1 cellular context compared by ENCODE assay signal in the genomic region with DNA sequence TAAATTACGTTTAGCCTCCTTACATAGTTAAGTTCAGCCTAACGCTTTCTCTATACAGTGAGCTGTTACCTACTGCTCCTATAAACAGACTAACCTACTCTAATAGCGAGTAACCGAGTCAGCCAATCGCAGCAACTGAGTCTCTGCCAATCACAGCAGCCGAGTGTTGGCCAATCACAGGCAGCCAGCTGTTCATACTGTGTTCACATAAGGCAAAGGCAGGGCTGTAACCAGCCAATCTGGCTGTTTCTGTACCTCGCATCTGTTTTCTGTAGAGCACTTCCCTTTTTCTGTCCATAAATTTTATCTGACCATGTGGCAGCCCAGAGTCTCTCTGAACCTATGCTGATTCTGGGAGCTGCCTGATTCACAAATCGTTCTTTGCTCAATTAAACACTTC.
TF ChIP-seq lines count a peak whose summit lies in the region.

No MANE protein-coding gene starts in this region.

TF ChIP-seq in K562, 482 proteins besides CTCF, POLR2A, EP300 and RAD21 (continued from another document):
- TF ChIP-seq, protein P1, sequence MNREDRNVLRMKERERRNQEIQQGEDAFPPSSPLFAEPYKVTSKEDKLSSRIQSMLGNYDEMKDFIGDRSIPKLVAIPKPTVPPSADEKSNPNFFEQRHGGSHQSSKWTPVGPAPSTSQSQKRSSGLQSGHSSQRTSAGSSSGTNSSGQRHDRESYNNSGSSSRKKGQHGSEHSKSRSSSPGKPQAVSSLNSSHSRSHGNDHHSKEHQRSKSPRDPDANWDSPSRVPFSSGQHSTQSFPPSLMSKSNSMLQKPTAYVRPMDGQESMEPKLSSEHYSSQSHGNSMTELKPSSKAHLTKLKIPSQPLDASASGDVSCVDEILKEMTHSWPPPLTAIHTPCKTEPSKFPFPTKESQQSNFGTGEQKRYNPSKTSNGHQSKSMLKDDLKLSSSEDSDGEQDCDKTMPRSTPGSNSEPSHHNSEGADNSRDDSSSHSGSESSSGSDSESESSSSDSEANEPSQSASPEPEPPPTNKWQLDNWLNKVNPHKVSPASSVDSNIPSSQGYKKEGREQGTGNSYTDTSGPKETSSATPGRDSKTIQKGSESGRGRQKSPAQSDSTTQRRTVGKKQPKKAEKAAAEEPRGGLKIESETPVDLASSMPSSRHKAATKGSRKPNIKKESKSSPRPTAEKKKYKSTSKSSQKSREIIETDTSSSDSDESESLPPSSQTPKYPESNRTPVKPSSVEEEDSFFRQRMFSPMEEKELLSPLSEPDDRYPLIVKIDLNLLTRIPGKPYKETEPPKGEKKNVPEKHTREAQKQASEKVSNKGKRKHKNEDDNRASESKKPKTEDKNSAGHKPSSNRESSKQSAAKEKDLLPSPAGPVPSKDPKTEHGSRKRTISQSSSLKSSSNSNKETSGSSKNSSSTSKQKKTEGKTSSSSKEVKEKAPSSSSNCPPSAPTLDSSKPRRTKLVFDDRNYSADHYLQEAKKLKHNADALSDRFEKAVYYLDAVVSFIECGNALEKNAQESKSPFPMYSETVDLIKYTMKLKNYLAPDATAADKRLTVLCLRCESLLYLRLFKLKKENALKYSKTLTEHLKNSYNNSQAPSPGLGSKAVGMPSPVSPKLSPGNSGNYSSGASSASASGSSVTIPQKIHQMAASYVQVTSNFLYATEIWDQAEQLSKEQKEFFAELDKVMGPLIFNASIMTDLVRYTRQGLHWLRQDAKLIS (CRISPR knock-in tag; IDR thresholded peaks at IDR 0.05) = no peak
- no peak for TF ChIP-seq TARDBP (IDR thresholded peaks at IDR 0.05)
